Comparison of ENCODE assay signal across 20 cellular contexts in genomic region chr7:116886550-116887156, GRCh38.
"Had no signal": no experiment of that assay in that cellular context is flagged by ENCODE, and none has a peak within 500 bp of the region (broad histone marks: within the 10 kb centered on the region; RNA-seq: fewer than 3 reads in every experiment).

No MANE protein-coding gene starts in this region.

- H3K9me3 ChIP-seq: gastroesophageal sphincter, mucosa of descending colon had no signal

- H3K27ac ChIP-seq: gastroesophageal sphincter, heart right ventricle, upper lobe of right lung had no signal

- ATAC-seq: activated CD8-positive, alpha-beta T cell treated with anti-CD3 and anti-CD28 coated beads for 36 hours; activated T-cell treated with anti-CD3 and anti-CD28 coated beads, Interleukin-2, amount 50 U/mL, for 72 hours; effector memory CD8-positive, alpha-beta T cell; gastroesophageal sphincter; naive thymus-derived CD4-positive, alpha-beta T cell; upper lobe of right lung had no signal

- H3K9me3 Mint-ChIP-seq: effector memory CD8-positive, alpha-beta T cell had no signal

- H3K4me3 ChIP-seq: gastroesophageal sphincter, heart right ventricle, mucosa of descending colon, upper lobe of right lung had no signal

- DNase-seq: activated CD4-positive, alpha-beta T cell treated with anti-CD3 and anti-CD28 coated beads for 4 hours; activated CD8-positive, alpha-beta T cell treated with anti-CD3 and anti-CD28 coated beads for 36 hours; activated naive CD8-positive, alpha-beta T cell treated with anti-CD3 and anti-CD28 coated beads for 36 hours; activated T-cell treated with anti-CD3 and anti-CD28 coated beads, Interleukin-2, amount 50 U/mL, for 72 hours; amygdala; dermis blood vessel endothelial cell; effector memory CD8-positive, alpha-beta T cell; heart right ventricle; left cardiac atrium; mucosa of descending colon; naive thymus-derived CD4-positive, alpha-beta T cell; retina; stimulated activated CD4-positive, alpha-beta T cell treated with anti-CD3 and anti-CD28 coated beads, Interleukin-15, amount 100 ng/mL, for 24 hours; stimulated activated CD4-positive, alpha-beta T cell treated with anti-CD3 and anti-CD28 coated beads, Interleukin-4, amount 100 ng/mL, for 1 hour; stimulated activated naive CD4-positive, alpha-beta T cell treated with Interleukin-2 at 50 U/mL for 16 hours; T-helper 2 cell; upper lobe of right lung had no signal

- H3K27me3 Mint-ChIP-seq: activated CD8-positive, alpha-beta T cell treated with anti-CD3 and anti-CD28 coated beads for 36 hours; activated naive CD8-positive, alpha-beta T cell treated with anti-CD3 and anti-CD28 coated beads for 36 hours; brain; effector memory CD8-positive, alpha-beta T cell; memory B cell; naive thymus-derived CD4-positive, alpha-beta T cell had no signal

- H3K4me3 Mint-ChIP-seq: activated CD8-positive, alpha-beta T cell treated with anti-CD3 and anti-CD28 coated beads for 36 hours; activated naive CD8-positive, alpha-beta T cell treated with anti-CD3 and anti-CD28 coated beads for 36 hours; activated T-cell treated with anti-CD3 and anti-CD28 coated beads, Interleukin-2, amount 50 U/mL, for 72 hours; brain; effector memory CD8-positive, alpha-beta T cell; memory B cell had no signal

- H3K27ac Mint-ChIP-seq: activated CD8-positive, alpha-beta T cell treated with anti-CD3 and anti-CD28 coated beads for 36 hours; activated naive CD8-positive, alpha-beta T cell treated with anti-CD3 and anti-CD28 coated beads for 36 hours; activated T-cell treated with anti-CD3 and anti-CD28 coated beads, Interleukin-2, amount 50 U/mL, for 72 hours; memory B cell had no signal

- H3K27me3 ChIP-seq: gastroesophageal sphincter, heart right ventricle, upper lobe of right lung had no signal
